ENCODE assay signal across 12 cellular contexts in the genomic region with DNA sequence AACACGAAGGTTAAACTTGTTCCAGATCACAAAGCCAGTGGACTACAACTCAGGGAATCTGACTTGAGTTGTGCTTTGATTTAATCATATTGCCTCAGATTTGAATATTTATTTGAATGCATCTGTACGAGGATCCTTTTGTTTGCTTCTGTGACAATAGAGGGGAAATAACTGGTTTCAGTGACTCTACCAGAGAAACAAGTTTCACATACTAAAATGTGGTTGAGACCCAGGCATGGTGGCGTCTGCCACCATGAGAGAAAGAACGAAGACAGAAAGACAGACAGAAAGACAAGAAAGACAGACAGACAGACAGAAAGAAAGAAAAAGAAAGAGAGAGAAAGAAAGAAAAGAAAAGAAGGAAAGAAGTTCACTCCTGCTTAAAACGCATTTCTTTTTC. TPM values are rescaled to one million over a fixed set of nuclear protein-coding genes. Genes with fewer than 3 reads are reported as not detected.
DNase-seq lines count a peak whose midpoint lies in the region; ATAC-seq, FAIRE-seq and TF ChIP-seq lines count a peak whose summit lies in the region.
"Had no signal": no experiment of that assay in that cellular context is flagged by ENCODE, and none has a peak within 500 bp of the region (broad histone marks: within the 10 kb centered on the region; RNA-seq: fewer than 3 reads in every experiment).

No MANE protein-coding gene starts in this region.

- TF ChIP-seq POLR2A in GM12878 (IDR thresholded peaks at IDR 0.05; ENCODE audit: low read depth, low read length) (no peak), right lobe of liver (IDR thresholded peaks at IDR 0.05) (no peak)

- H4K20me1 ChIP-seq in GM12878 (ENCODE audit: control insufficient read depth, insufficient read depth) = peaks cover 35% of the 10 kb centered on the region

- peaks cover 97% of the 10 kb centered on the region for H3K79me2 ChIP-seq in GM12878 (ENCODE audit: control insufficient read depth, insufficient read depth, low read length)

- H3K9ac ChIP-seq in GM12878 (ENCODE audit: control insufficient read depth, insufficient read depth, low read length) = peak overlapping the region; percentile 34; the same call in 1 of the 2 replicates

- peaks cover 70% of the 10 kb centered on the region for H3K4me1 ChIP-seq in CD4-positive, CD25-positive, alpha-beta regulatory T cell (ENCODE audit: control insufficient read depth, insufficient read depth, low read length, poor library complexity, severe bottlenecking)
- H3K4me1 ChIP-seq in GM12878 (ENCODE audit: control insufficient read depth, insufficient read depth, low read length) (peaks cover 77% of the 10 kb centered on the region), right lobe of liver (peaks cover 0 to 65% (median 20%) of the 10 kb centered on the region in 4 donors)

- TF ChIP-seq RAD21 in GM12878 (IDR thresholded peaks at IDR 0.05; ENCODE audit: insufficient read depth, low read depth, low read length) = no peak

- DNase-seq in CD4-positive, CD25-positive, alpha-beta regulatory T cell = peak in 1 of 3 donors; percentile 22
- no peak for DNase-seq in GM12878 (ENCODE audit: low read depth, low spot score)
- no peak for DNase-seq in progenitor cell of endocrine pancreas (ENCODE audit: low spot score, unreplicated experiment)
- DNase-seq in DMS 273 (lab: John Stamatoyannopoulos, UW; ENCODE audit: unreplicated experiment) = no peak
- DNase-seq in right lobe of liver = no peak
- DNase-seq in cerebellar cortex (ENCODE audit: low spot score) = no peak
- DNase-seq: heart right ventricle, mesendoderm, NCI-H1436 treated with DMSO at 0.1 percent for 48 hours, T1000 had no signal

- H3K36me3 Mint-ChIP-seq in CD4-positive, CD25-positive, alpha-beta regulatory T cell = peaks cover 4% of the 10 kb centered on the region
- H3K36me3 Mint-ChIP-seq in progenitor cell of endocrine pancreas (ENCODE audit: insufficient read depth) = peaks cover 6% of the 10 kb centered on the region

- FAIRE-seq in GM12878 (lab: Jason Lieb, UNC) = no peak

- H3K27ac ChIP-seq in CD4-positive, CD25-positive, alpha-beta regulatory T cell (ENCODE audit: insufficient read depth, low read length, poor library complexity, severe bottlenecking) = peak overlapping the region; percentile 56
- H3K27ac ChIP-seq in GM12878 (ENCODE audit: control insufficient read depth, insufficient read depth) (peak overlapping the region; percentile 67), right lobe of liver (no peak overlapping the region)

- peak overlapping the region; percentile 71 for H3K4me2 ChIP-seq in GM12878 (ENCODE audit: control insufficient read depth, insufficient read depth)

- peak overlapping the region; percentile 59 for H3K4me3 ChIP-seq in CD4-positive, CD25-positive, alpha-beta regulatory T cell (ENCODE audit: low read depth, low read length)
- peak overlapping the region; percentile 15; the same call in 1 of the 2 replicates for H3K4me3 ChIP-seq in GM12878
- no peak overlapping the region for H3K4me3 ChIP-seq in right lobe of liver
- H3K4me3 ChIP-seq: heart right ventricle had no signal

- no peak for TF ChIP-seq EP300 in GM12878 (IDR thresholded peaks at IDR 0.05; ENCODE audit: borderline replicate concordance in 1 of 2, control insufficient read depth in 1 of 2, low read depth in 2 of 2, low read length in 2 of 2)

- no peaks in the 10 kb centered on the region for H3K27me3 Mint-ChIP-seq in CD4-positive, CD25-positive, alpha-beta regulatory T cell
- H3K27me3 Mint-ChIP-seq in progenitor cell of endocrine pancreas = no peaks in the 10 kb centered on the region

- no TSS peak for BruUV-seq in GM12878 (replicated peaks; lab: Mats Ljungman, UMichigan)

- POLR2A ChIA-PET in GM12878 (lab: Charles Lee) = interaction anchor here (0.6 to 2.0 kb wide), 10 partner anchors 11 to 185 kb away, joined by 3 to 18 read pairs (median 4); a partner anchor contains a TSS

- H3K4me1 Mint-ChIP-seq in CD4-positive, CD25-positive, alpha-beta regulatory T cell = peaks cover 37 to 96% (median 68%) of the 10 kb centered on the region in 4 donors
- H3K4me1 Mint-ChIP-seq in progenitor cell of endocrine pancreas (ENCODE audit: low read depth) = peaks cover 42% of the 10 kb centered on the region

- H3K4me3 Mint-ChIP-seq in CD4-positive, CD25-positive, alpha-beta regulatory T cell = peak overlapping the region; percentile 51 to 85 (median 73)
- no peak overlapping the region for H3K4me3 Mint-ChIP-seq in progenitor cell of endocrine pancreas (ENCODE audit: low read depth)

- peaks cover 15% of the 10 kb centered on the region for H3K36me3 ChIP-seq in CD4-positive, CD25-positive, alpha-beta regulatory T cell (ENCODE audit: control insufficient read depth, insufficient read depth, low read length)
- H3K36me3 ChIP-seq in GM12878 (ENCODE audit: control insufficient read depth in 2 of 2, insufficient read depth in 2 of 2, low read length in 1 of 2) (peaks cover 9 to 18% of the 10 kb centered on the region in 2 experiments), right lobe of liver (peaks cover 0 to 2% (median 0%) of the 10 kb centered on the region in 4 donors)

- no peak for TF ChIP-seq CTCF in GM12878 (IDR thresholded peaks at IDR 0.05 in 2 of 3, conservative IDR thresholded peaks at IDR 0.05 in 1 of 3; ENCODE audit: control insufficient read depth in 2 of 3, extremely low read depth in 1 of 3, insufficient read depth in 1 of 3, low read depth in 3 of 3, low read length in 3 of 3)
- no peak for TF ChIP-seq CTCF in progenitor cell of endocrine pancreas (IDR thresholded peaks at IDR 0.05; ENCODE audit: unreplicated experiment)
- no peak for TF ChIP-seq CTCF in right lobe of liver (IDR thresholded peaks at IDR 0.05)

- no peak for ATAC-seq in CD4-positive, CD25-positive, alpha-beta regulatory T cell (ENCODE audit: low read depth in 2 of 2)
- ATAC-seq in HG02623 (IDR thresholded peaks at IDR 0.05; ENCODE audit: unreplicated experiment) = peak; percentile 45
- ATAC-seq in GM12878 = peak; percentile 62
- ATAC-seq in right lobe of liver = no peak
- ATAC-seq in HG03135 (IDR thresholded peaks at IDR 0.05; ENCODE audit: unreplicated experiment) = no peak

- CTCF ChIA-PET in GM12878 (lab: Yijun Ruan, JAX) = interaction anchor here (0.7 to 4.7 kb wide), 8 partner anchors 9 to 157 kb away, joined by 3 to 42 read pairs (median 4); no protein-coding TSS in a partner anchor

- RAD21 ChIA-PET in GM12878 (lab: Charles Lee; ENCODE audit: unreplicated experiment) = interaction anchor here (0.7 to 2.9 kb wide), 4 partner anchors 11 to 112 kb away, joined by 3 to 14 read pairs (median 8); no protein-coding TSS in a partner anchor

- intact Hi-C loops in GM12878 (cut with micrococcal nuclease; ENCODE audit: unreplicated experiment) (no loop called here), right lobe of liver (cut with DNase I) (no loop called here)

- no peaks in the 10 kb centered on the region for H3K9me3 Mint-ChIP-seq in CD4-positive, CD25-positive, alpha-beta regulatory T cell
- H3K9me3 Mint-ChIP-seq in progenitor cell of endocrine pancreas (ENCODE audit: low read depth) = no peaks in the 10 kb centered on the region

- SMC1A ChIA-PET in GM12878 (lab: Charles Lee; ENCODE audit: uncharacterized antibody, unreplicated experiment) = interaction anchor here (0.6 to 6.7 kb wide), 9 partner anchors 10 to 704 kb away, joined by 3 to 61 read pairs (median 6); a partner anchor contains a TSS

- in situ Hi-C loops in GM12878 (cut with MboI) = no loop called here

- no peaks in the 10 kb centered on the region for H3K27me3 ChIP-seq in CD4-positive, CD25-positive, alpha-beta regulatory T cell (ENCODE audit: control insufficient read depth, insufficient read depth, low read length)
- H3K27me3 ChIP-seq in GM12878 (replicated peaks in 1 of 2; ENCODE audit: control insufficient read depth in 2 of 2, insufficient read depth in 2 of 2, low read length in 1 of 2) (no peaks in the 10 kb centered on the region), right lobe of liver (no peaks in the 10 kb centered on the region)
- H3K27me3 ChIP-seq: heart right ventricle had no signal

- H3K9me3 ChIP-seq in CD4-positive, CD25-positive, alpha-beta regulatory T cell (ENCODE audit: control insufficient read depth in 2 of 2, low read length in 2 of 2) = no peaks in the 10 kb centered on the region
- H3K9me3 ChIP-seq in GM12878 (replicated peaks; ENCODE audit: control insufficient read depth, insufficient read depth, low read length) (no peaks in the 10 kb centered on the region), right lobe of liver (no peaks in the 10 kb centered on the region)
- H3K9me3 ChIP-seq: heart right ventricle had no signal

- WGBS in GM12878 (ENCODE audit: insufficient coverage, insufficient replicate concordance, low lambda C conversion rate, missing lambda C conversion rate) = 13% methylated on average over 5 of the region's 5 CpGs
- WGBS in right lobe of liver (ENCODE audit: insufficient coverage, low coverage, low lambda C conversion rate, missing lambda C conversion rate) = 46% methylated on average over 5 of the region's 5 CpGs

- H2AFZ ChIP-seq in GM12878 (ENCODE audit: control insufficient read depth, low read depth, low read length) = no peak overlapping the region

- peak overlapping the region; percentile 4 to 81 (median 78) for H3K27ac Mint-ChIP-seq in CD4-positive, CD25-positive, alpha-beta regulatory T cell
- H3K27ac Mint-ChIP-seq in progenitor cell of endocrine pancreas = peak overlapping the region; percentile 76

TF ChIP-seq in GM12878, 131 proteins besides CTCF, POLR2A, EP300 and RAD21 (continues in another document):
- TF ChIP-seq NFIC (IDR thresholded peaks at IDR 0.05; ENCODE audit: low read depth, low read length) = no peak
- no peak for TF ChIP-seq MYB (IDR thresholded peaks at IDR 0.05; ENCODE audit: borderline replicate concordance, low read depth, low read length)

RNA-seq across cellular contexts. Expression of a gene that starts 24.0 kb away (rescaled TPM):
- total RNA-seq in CD4-positive, CD25-positive, alpha-beta regulatory T cell = 136 TPM
- polyA plus RNA-seq in CD4-positive, CD25-positive, alpha-beta regulatory T cell = 10 to 100 TPM; 68.6 to 92.5 (median 82.5) TPM
- total RNA-seq in GM12878 (2013; cell fraction: nucleolus; rRNA removed) = 188 and 201 TPM in 2 replicates
- 189 and 192 TPM in 2 replicates for total RNA-seq in GM12878 (2014; rRNA removed)
- total RNA-seq in GM12878 (2014; rRNA removed; fragmentation: Illumina TruSeq; extraction: Trizol) = 250 and 257 TPM in 2 replicates
- total RNA-seq in GM12878 (2021) = 452 and 460 TPM in 2 replicates
- polyA plus RNA-seq in GM12878 (2011; ENCODE audit: low read depth) = 194 TPM
- polyA plus RNA-seq in GM12878 (2011; rRNA removed) = 651 and 809 TPM in 2 replicates
- polyA plus RNA-seq in GM12878 (2011; cell fraction: cytosol; rRNA removed) = 448 and 455 TPM in 2 replicates
- 177 and 272 TPM in 2 replicates for polyA plus RNA-seq in GM12878 (2011; cell fraction: nucleus; rRNA removed)
- 300 and 352 TPM in 2 replicates for polyA plus RNA-seq in GM12878 (2012)
- 487 and 489 TPM in 2 replicates for polyA plus RNA-seq in GM12878 (2014; fragmentation: Illumina TruSeq; extraction: Trizol)
- 100 to 1,000 TPM; 369 to 425 TPM for polyA plus RNA-seq in GM12878 (2014; fragmentation: Nextera tagmentation; extraction: Ambion mirVana)
- polyA plus RNA-seq in GM12878 (2014; rRNA removed) = 427 and 526 TPM in 2 replicates
- 100 to 1,000 TPM; 611 to 616 TPM for polyA plus RNA-seq in GM12878 (2016; fragmentation: Nextera tagmentation; extraction: Ambion mirVana)
- polyA minus RNA-seq in GM12878 (2011; rRNA and poly(A)+ RNA removed) = 509 and 565 TPM in 2 replicates
- 285 and 303 TPM in 2 replicates for polyA minus RNA-seq in GM12878 (2011; cell fraction: cytosol; rRNA and poly(A)+ RNA removed)
- polyA minus RNA-seq in GM12878 (2011; cell fraction: nucleus; rRNA and poly(A)+ RNA removed) = 71.7 and 98.4 TPM in 2 replicates
- 951 and 984 TPM in 2 replicates for total RNA-seq in progenitor cell of endocrine pancreas
- total RNA-seq in right lobe of liver = 100 to 1,000 TPM; 167 to 446 (median 217) TPM

Comparison
In these comparisons a context has a peak if more than half of its experiments do, and no peak if none do; other contexts are left out.
1. ATAC-seq: peak in HG02623 (single experiment) and GM12878 (single experiment); none in CD4-positive, CD25-positive, alpha-beta regulatory T cell (0 of 2), right lobe of liver (0 of 4) and HG03135 (single experiment).
2. H3K27ac ChIP-seq: peak in CD4-positive, CD25-positive, alpha-beta regulatory T cell (single experiment) and GM12878 (single experiment); none in right lobe of liver (0 of 3).
3. H3K4me3 ChIP-seq: peak in CD4-positive, CD25-positive, alpha-beta regulatory T cell (single experiment) and GM12878 (single experiment); none in right lobe of liver (0 of 3).